Comparison of ENCODE assay signal across 1 cellular context in genomic region chr6:88493717-88494116, GRCh38.
TF ChIP-seq lines count a peak whose summit lies in the region.

No MANE protein-coding gene starts in this region.

TF ChIP-seq in GM12878, 131 proteins besides CTCF, POLR2A, EP300 and RAD21 (continued from another document and continues in another):
- no peak for TF ChIP-seq SUPT20H (IDR thresholded peaks at IDR 0.05; ENCODE audit: borderline replicate concordance, control insufficient read depth, low read depth, low read length)
- peak; percentile 59; the same call in 1 of the 2 replicates for TF ChIP-seq FOXM1 (IDR thresholded peaks at IDR 0.05; ENCODE audit: low read depth, low read length)
- TF ChIP-seq CEBPB (IDR thresholded peaks at IDR 0.05; ENCODE audit: borderline replicate concordance in 1 of 2, low read depth in 2 of 2, low read length in 2 of 2): no peak
- TF ChIP-seq WRNIP1 (IDR thresholded peaks at IDR 0.05; ENCODE audit: borderline replicate concordance, low read depth, low read length): no peak
- TF ChIP-seq NFYA (IDR thresholded peaks at IDR 0.05; ENCODE audit: borderline replicate concordance, low read depth, low read length): no peak
- TF ChIP-seq MEF2A (IDR thresholded peaks at IDR 0.05; ENCODE audit: insufficient read depth, low read depth, low read length): peak; percentile 88
- TF ChIP-seq ZNF217 (IDR thresholded peaks at IDR 0.05): no peak
- no peak for TF ChIP-seq LARP7 (IDR thresholded peaks at IDR 0.05)
- no peak for TF ChIP-seq ZBTB4 (CRISPR knock-in tag; IDR thresholded peaks at IDR 0.05)
- no peak for TF ChIP-seq TCF7 (IDR thresholded peaks at IDR 0.05; ENCODE audit: borderline replicate concordance)
- no peak for TF ChIP-seq POLR2AphosphoS5 (IDR thresholded peaks at IDR 0.05; ENCODE audit: low read length)
- TF ChIP-seq EED (IDR thresholded peaks at IDR 0.05; ENCODE audit: low read depth): no peak; the same call in none of the 2 replicates
- TF ChIP-seq RUNX3 (IDR thresholded peaks at IDR 0.05; ENCODE audit: low read length): peak; percentile 90
- TF ChIP-seq MYC (IDR thresholded peaks at IDR 0.05; ENCODE audit: insufficient read depth, insufficient read length, insufficient replicate concordance, low read length, severe bottlenecking): no peak
- 0 out of 2 replicates have a peak, but pooled peaks have one; percentile 28 for TF ChIP-seq BMI1 (IDR thresholded peaks at IDR 0.05; ENCODE audit: borderline replicate concordance)
- TF ChIP-seq IKZF1 (conservative IDR thresholded peaks at IDR 0.05): peak; percentile 69
- peak; percentile 80; the same call in 1 of the 2 replicates for TF ChIP-seq NFIC (IDR thresholded peaks at IDR 0.05; ENCODE audit: low read depth, low read length)
- peak; percentile 61; the same call in 1 of the 2 replicates for TF ChIP-seq JUNB (IDR thresholded peaks at IDR 0.05)
- no peak for TF ChIP-seq REST (IDR thresholded peaks at IDR 0.05; ENCODE audit: low read depth, low read length)
- TF ChIP-seq ZSCAN29 (IDR thresholded peaks at IDR 0.05): no peak
- TF ChIP-seq HDAC2 (IDR thresholded peaks at IDR 0.05): no peak
- peak; percentile 90 for TF ChIP-seq BCL3 (IDR thresholded peaks at IDR 0.05; ENCODE audit: borderline replicate concordance, insufficient read depth, low read depth, low read length, poor library complexity, severe bottlenecking)
- TF ChIP-seq SREBF2 (IDR thresholded peaks at IDR 0.05; ENCODE audit: low read length): no peak
- no peak for TF ChIP-seq PBX3 (IDR thresholded peaks at IDR 0.05; ENCODE audit: insufficient replicate concordance, low read depth, low read length)
- TF ChIP-seq ELK1 (IDR thresholded peaks at IDR 0.05; ENCODE audit: low read depth, low read length): no peak
- no peak for TF ChIP-seq KAT2A (conservative IDR thresholded peaks at IDR 0.05; ENCODE audit: control insufficient read depth, low read depth, low read length)
- TF ChIP-seq YBX1 (IDR thresholded peaks at IDR 0.05): no peak
- no peak for TF ChIP-seq TCF3 (IDR thresholded peaks at IDR 0.05; ENCODE audit: borderline replicate concordance, insufficient read depth, low read depth, low read length)
- no peak for TF ChIP-seq EGR1 (IDR thresholded peaks at IDR 0.05; ENCODE audit: borderline replicate concordance in 1 of 2, low read depth in 2 of 2, low read length in 2 of 2)
- TF ChIP-seq BHLHE40 (IDR thresholded peaks at IDR 0.05; ENCODE audit: borderline replicate concordance in 1 of 2, low read depth in 2 of 2, low read length in 1 of 2): peak; percentile 12 to 44; a peak in 1 of 4 replicates
- no peak for TF ChIP-seq NKRF (conservative IDR thresholded peaks at IDR 0.05)
- TF ChIP-seq SMAD5 (IDR thresholded peaks at IDR 0.05; ENCODE audit: low read depth): no peak
- peak; percentile 75 for TF ChIP-seq BCL11A (IDR thresholded peaks at IDR 0.05; ENCODE audit: low read depth, low read length)
- TF ChIP-seq ZNF622 (IDR thresholded peaks at IDR 0.05): no peak
- TF ChIP-seq MEF2B (IDR thresholded peaks at IDR 0.05; ENCODE audit: partially characterized antibody, poor library complexity, severe bottlenecking): peak; percentile 99
- TF ChIP-seq KDM1A (IDR thresholded peaks at IDR 0.05; ENCODE audit: borderline replicate concordance): no peak
- TF ChIP-seq RELB (IDR thresholded peaks at IDR 0.05; ENCODE audit: low read depth): peak; percentile 74
- TF ChIP-seq ZNF207 (IDR thresholded peaks at IDR 0.05; ENCODE audit: borderline replicate concordance): no peak
- no peak for TF ChIP-seq NRF1 (conservative IDR thresholded peaks at IDR 0.05; ENCODE audit: low read depth, low read length)
- no peak for TF ChIP-seq USF1 (IDR thresholded peaks at IDR 0.05; ENCODE audit: borderline replicate concordance, extremely low read length, insufficient read depth, low read depth, low read length)
- TF ChIP-seq GATAD2B (conservative IDR thresholded peaks at IDR 0.05; ENCODE audit: low read depth): peak; percentile 74
- no peak for TF ChIP-seq FOXK2 (IDR thresholded peaks at IDR 0.05)
- TF ChIP-seq MAX (IDR thresholded peaks at IDR 0.05; ENCODE audit: low read depth, low read length): no peak
- TF ChIP-seq NFXL1 (IDR thresholded peaks at IDR 0.05; ENCODE audit: borderline replicate concordance): no peak
- TF ChIP-seq MTA2 (IDR thresholded peaks at IDR 0.05; ENCODE audit: low read depth): peak; percentile 71
